ENCODE assay signal across 11 cellular contexts in the genomic region with DNA sequence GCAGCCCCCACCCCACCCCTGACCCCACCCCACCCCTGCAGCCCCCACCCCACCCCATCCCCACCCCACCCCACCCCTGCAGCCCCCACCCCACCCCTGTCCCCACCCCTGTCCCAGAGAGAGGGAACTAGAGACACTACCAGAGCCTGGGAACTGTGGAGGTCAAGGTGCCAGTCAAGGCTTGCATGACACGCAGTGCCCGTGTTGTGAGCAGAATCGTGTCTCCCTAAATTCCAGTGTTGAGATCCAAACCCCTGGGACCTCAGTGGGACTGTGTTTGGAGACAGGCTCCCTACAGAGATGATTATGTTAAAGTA. TPM values are rescaled to one million over a fixed set of nuclear protein-coding genes. Genes with fewer than 3 reads are reported as not detected.
DNase-seq lines count a peak whose midpoint lies in the region; ATAC-seq, FAIRE-seq and TF ChIP-seq lines count a peak whose summit lies in the region.
"Had no signal": no experiment of that assay in that cellular context is flagged by ENCODE, and none has a peak within 500 bp of the region (broad histone marks: within the 10 kb centered on the region; RNA-seq: fewer than 3 reads in every experiment).

No MANE protein-coding gene starts in this region.

- POLR2A ChIA-PET in Caco-2 (lab: Charles Lee): no interaction called here
- POLR2A ChIA-PET in IMR-90 (lab: Charles Lee; ENCODE audit: unreplicated experiment): no interaction called here
- POLR2A ChIA-PET in activated CD4-positive, alpha-beta T cell treated with anti-CD3 and anti-CD28 coated beads for 36 hours (lab: Charles Lee): no interaction called here

- H3K36me3 ChIP-seq in Caco-2 (ENCODE audit: control insufficient read depth, insufficient read depth, low read length): no peaks in the 10 kb centered on the region
- no peaks in the 10 kb centered on the region for H3K36me3 ChIP-seq in IMR-90 (ENCODE audit: control insufficient read depth, insufficient read depth, low read length)
- no peaks in the 10 kb centered on the region for H3K36me3 ChIP-seq in bronchial epithelial cell (ENCODE audit: control insufficient read depth, insufficient read depth, low read length)
- no peaks in the 10 kb centered on the region for H3K36me3 ChIP-seq in psoas muscle (ENCODE audit: insufficient read depth in 1 of 2, low read depth in 1 of 2)
- H3K36me3 ChIP-seq in gastrocnemius medialis: no peaks in the 10 kb centered on the region

- BruUV-seq in Caco-2 (replicated peaks; lab: Mats Ljungman, UMichigan): no TSS peak
- no TSS peak for BruUV-seq in IMR-90 (replicated peaks; lab: Mats Ljungman, UMichigan)

- H3K79me1 ChIP-seq in IMR-90 (ENCODE audit: low read depth in 1 of 2, low read length in 2 of 2): no peaks in the 10 kb centered on the region

- DNase-seq in Caco-2 (no peak), IMR-90 (no peak), bronchial epithelial cell (ENCODE audit: low read depth) (no peak), psoas muscle (no peak), middle frontal gyrus (ENCODE audit: extremely low spot score, low spot score) (no peak), gastrocnemius medialis (no peak), NCI-H1048 (lab: John Stamatoyannopoulos, UW) (no peak)
- no peak for DNase-seq in activated CD4-positive, alpha-beta T cell treated with anti-CD3 and anti-CD28 coated beads for 36 hours
- DNase-seq: CD4-positive, CD25-positive, alpha-beta regulatory T cell; KG1; NCI-H2081 had no signal

- intact Hi-C loops in Caco-2 (cut with micrococcal nuclease; ENCODE audit: unreplicated experiment): loop anchor here (5.0 kb wide), 1 partner anchor 36 kb away; the partner anchor contains the start of gene PTTG1IP
- intact Hi-C loops in IMR-90 (cut with micrococcal nuclease): no loop called here
- intact Hi-C loops in psoas muscle (cut with DNase I): no loop called here
- intact Hi-C loops in gastrocnemius medialis (cut with DNase I; ENCODE audit: low total_unique reads): no loop called here
- intact Hi-C loops in activated CD4-positive, alpha-beta T cell treated with anti-CD3 and anti-CD28 coated beads for 36 hours (cut with DNase I, micrococcal nuclease): no loop called here

- H3K4me3 Mint-ChIP-seq in Caco-2 (ENCODE audit: unreplicated experiment): no peak overlapping the region
- H3K4me3 Mint-ChIP-seq in activated CD4-positive, alpha-beta T cell treated with anti-CD3 and anti-CD28 coated beads for 36 hours: no peak overlapping the region
- H3K4me3 Mint-ChIP-seq: CD4-positive, CD25-positive, alpha-beta regulatory T cell had no signal

- peak overlapping the region; percentile 59 for H3K27ac Mint-ChIP-seq in Caco-2 (ENCODE audit: unreplicated experiment)
- H3K27ac Mint-ChIP-seq in activated CD4-positive, alpha-beta T cell treated with anti-CD3 and anti-CD28 coated beads for 36 hours: no peak overlapping the region
- H3K27ac Mint-ChIP-seq: CD4-positive, CD25-positive, alpha-beta regulatory T cell had no signal

- no peaks in the 10 kb centered on the region for H3K9me1 ChIP-seq in IMR-90 (ENCODE audit: insufficient read depth, low read length)

- H4K91ac ChIP-seq in IMR-90 (ENCODE audit: insufficient read depth, low read depth, low read length): no peak overlapping the region

- H2BK5ac ChIP-seq in IMR-90 (ENCODE audit: low read depth, low read length, poor library complexity, severe bottlenecking): no peak overlapping the region

- ATAC-seq in IMR-90 (ENCODE audit: low read depth) (no peak), psoas muscle (no peak), gastrocnemius medialis (no peak)
- no peak for ATAC-seq in activated CD4-positive, alpha-beta T cell treated with anti-CD3 and anti-CD28 coated beads for 36 hours

- no peaks in the 10 kb centered on the region for H3K9me3 Mint-ChIP-seq in Caco-2 (ENCODE audit: unreplicated experiment)
- no peaks in the 10 kb centered on the region for H3K9me3 Mint-ChIP-seq in activated CD4-positive, alpha-beta T cell treated with anti-CD3 and anti-CD28 coated beads for 36 hours (ENCODE audit: low read depth)
- H3K9me3 Mint-ChIP-seq: CD4-positive, CD25-positive, alpha-beta regulatory T cell had no signal

- CTCF ChIA-PET in Caco-2 (lab: Charles Lee): no interaction called here
- CTCF ChIA-PET in IMR-90 (lab: Yijun Ruan, JAX): no interaction called here
- CTCF ChIA-PET in activated CD4-positive, alpha-beta T cell treated with anti-CD3 and anti-CD28 coated beads for 36 hours (lab: Charles Lee): no interaction called here

- no peak overlapping the region for H3K4ac ChIP-seq in IMR-90 (ENCODE audit: low read depth, low read length)

- H3K4me3 ChIP-seq in Caco-2 (ENCODE audit: low read depth, low read length) (no peak overlapping the region), IMR-90 (ENCODE audit: insufficient read depth, low read depth, low read length) (no peak overlapping the region), bronchial epithelial cell (ENCODE audit: low read depth, low read length) (no peak overlapping the region), psoas muscle (peak overlapping the region; percentile 4), gastrocnemius medialis (no peak overlapping the region)

- in situ Hi-C loops in IMR-90 (cut with MboI; ENCODE audit: low sequenced_read_pairs): no loop called here
- in situ Hi-C loops in gastrocnemius medialis (cut with MboI; ENCODE audit: low sequenced_read_pairs in 4 of 4): no loop called here

- H3K14ac ChIP-seq in IMR-90 (replicated peaks; ENCODE audit: low read depth, low read length): no peak overlapping the region

- H3K4me1 ChIP-seq in Caco-2 (peaks cover 10% of the 10 kb centered on the region), IMR-90 (ENCODE audit: control insufficient read depth, insufficient read depth, low read length) (peaks cover 5% of the 10 kb centered on the region; the same call in 1 of the 2 replicates), psoas muscle (peaks cover 9% of the 10 kb centered on the region), gastrocnemius medialis (peaks cover 0 to 6% of the 10 kb centered on the region in 2 donors)

- no peak for TF ChIP-seq POLR2A in IMR-90 (IDR thresholded peaks at IDR 0.05; ENCODE audit: low read depth, low read length)
- no peak for TF ChIP-seq POLR2A in gastrocnemius medialis (IDR thresholded peaks at IDR 0.05)

- dilution Hi-C loops in IMR-90 (cut with HindIII; ENCODE audit: low sequenced_read_pairs, unreplicated experiment): no loop called here

- WGBS in IMR-90 (ENCODE audit: extremely low coverage in 2 of 2, insufficient read length in 1 of 2), 2 experiments: 74% methylated on average over 3 of the region's 3 CpGs; no CpG with 5 or more reads in 1 of the 2 experiments
- 19 to 31% (median 22%) methylated on average over 3 of the region's 3 CpGs for WGBS in psoas muscle, 3 donors

- TF ChIP-seq CTCF in Caco-2 (IDR thresholded peaks at IDR 0.05; ENCODE audit: insufficient read depth in 1 of 2, low read depth in 1 of 2, low read length in 1 of 2, severe bottlenecking in 1 of 2, unreplicated experiment in 1 of 2) (no peak), IMR-90 (conservative IDR thresholded peaks at IDR 0.05; ENCODE audit: low read depth, low read length) (no peak), bronchial epithelial cell (IDR thresholded peaks at IDR 0.05; ENCODE audit: insufficient read depth, low read length, severe bottlenecking) (no peak), psoas muscle (IDR thresholded peaks at IDR 0.05) (no peak), gastrocnemius medialis (IDR thresholded peaks at IDR 0.05 in 4 of 5, conservative IDR thresholded peaks at IDR 0.05 in 1 of 5) (no peak)

- no peak overlapping the region for H2BK15ac ChIP-seq in IMR-90 (ENCODE audit: low read depth, low read length)

- H3K27me3 ChIP-seq in Caco-2 (replicated peaks; ENCODE audit: control insufficient read depth, insufficient read depth, low read length) (no peaks in the 10 kb centered on the region), IMR-90 (ENCODE audit: control insufficient read depth, insufficient read depth, low read length) (peaks cover 23% of the 10 kb centered on the region), bronchial epithelial cell (ENCODE audit: control insufficient read depth, insufficient read depth, low read length) (no peaks in the 10 kb centered on the region), psoas muscle (ENCODE audit: insufficient read depth in 3 of 3, low read length in 2 of 3) (peaks cover 0 to 6% (median 0%) of the 10 kb centered on the region in 3 donors), gastrocnemius medialis (no peaks in the 10 kb centered on the region)

- H4K5ac ChIP-seq in IMR-90 (ENCODE audit: low read depth, low read length): no peak overlapping the region

- H2BK20ac ChIP-seq in IMR-90 (ENCODE audit: low read depth, low read length): no peak overlapping the region

- no peak overlapping the region for H2AK5ac ChIP-seq in IMR-90 (ENCODE audit: low read depth, low read length)

- H3K18ac ChIP-seq in IMR-90 (ENCODE audit: low read depth, low read length): no peak overlapping the region

- no peak overlapping the region for H3K4me2 ChIP-seq in IMR-90 (ENCODE audit: low read depth, low read length)

- no peaks in the 10 kb centered on the region for H3K27me3 Mint-ChIP-seq in Caco-2 (ENCODE audit: insufficient read depth, unreplicated experiment)
- no peaks in the 10 kb centered on the region for H3K27me3 Mint-ChIP-seq in activated CD4-positive, alpha-beta T cell treated with anti-CD3 and anti-CD28 coated beads for 36 hours
- H3K27me3 Mint-ChIP-seq: CD4-positive, CD25-positive, alpha-beta regulatory T cell had no signal

- H3K4me1 Mint-ChIP-seq in Caco-2 (ENCODE audit: low read depth, unreplicated experiment): no peaks in the 10 kb centered on the region
- H3K4me1 Mint-ChIP-seq in activated CD4-positive, alpha-beta T cell treated with anti-CD3 and anti-CD28 coated beads for 36 hours: peaks cover 1% of the 10 kb centered on the region

- H3K9ac ChIP-seq in IMR-90 (ENCODE audit: low read depth, low read length): no peak overlapping the region

- H3K9me3 ChIP-seq in Caco-2 (no peaks in the 10 kb centered on the region), IMR-90 (ENCODE audit: control insufficient read depth, insufficient read depth, low read length) (no peaks in the 10 kb centered on the region), psoas muscle (no peaks in the 10 kb centered on the region), gastrocnemius medialis (no peaks in the 10 kb centered on the region)

- H4K20me1 ChIP-seq in IMR-90 (ENCODE audit: insufficient read depth, low read length): no peaks in the 10 kb centered on the region

- H4K8ac ChIP-seq in IMR-90 (ENCODE audit: low read depth in 2 of 2, low read length in 2 of 2): no peak overlapping the region

- no peak overlapping the region for H2BK120ac ChIP-seq in IMR-90 (ENCODE audit: low read depth, low read length)

- H2AK9ac ChIP-seq in IMR-90 (replicated peaks; ENCODE audit: low read depth, low read length, poor library complexity): peak overlapping the region; percentile 11

- H2AFZ ChIP-seq in IMR-90 (replicated peaks; ENCODE audit: low read length, poor library complexity): peak overlapping the region; percentile 18

- no peak overlapping the region for H3K23ac ChIP-seq in IMR-90 (ENCODE audit: low read depth, low read length)

- H3K56ac ChIP-seq in IMR-90 (ENCODE audit: extremely low read depth, insufficient read depth, low read length): no peak overlapping the region

- H3K27ac ChIP-seq in IMR-90 (ENCODE audit: insufficient read depth, low read length) (no peak overlapping the region), psoas muscle (no peak overlapping the region), gastrocnemius medialis (no peak overlapping the region)

- FAIRE-seq in bronchial epithelial cell (lab: Jason Lieb, UNC): peak; percentile 18

- no peak for TF ChIP-seq RAD21 in IMR-90 (IDR thresholded peaks at IDR 0.05; ENCODE audit: low read length)

- peaks cover 4% of the 10 kb centered on the region for H3K36me3 Mint-ChIP-seq in Caco-2 (ENCODE audit: insufficient read depth, unreplicated experiment)
- H3K36me3 Mint-ChIP-seq in activated CD4-positive, alpha-beta T cell treated with anti-CD3 and anti-CD28 coated beads for 36 hours (ENCODE audit: low read depth): no peaks in the 10 kb centered on the region
- H3K36me3 Mint-ChIP-seq: CD4-positive, CD25-positive, alpha-beta regulatory T cell had no signal

RNA-seq across cellular contexts. Expression of gene SUMO3, which starts 18.4 kb away (rescaled TPM):
- total RNA-seq in Caco-2 (2022) (110 and 118 TPM in 2 replicates), IMR-90 (2012; rRNA removed) (64.9 and 103 TPM in 2 replicates), bronchial epithelial cell (103 and 131 TPM in 2 replicates), psoas muscle (10 to 100 TPM; 50.2 to 78.7 (median 65.6) TPM), gastrocnemius medialis (10 to 100 TPM; 49.0 to 85.9 (median 63.7) TPM)
- polyA plus RNA-seq in IMR-90 (2012; rRNA removed) (101 and 104 TPM in 2 replicates), psoas muscle (10 to 100 TPM; 38.6 to 86.6 (median 58.7) TPM)
- 73.7 and 82.6 TPM in 2 replicates for polyA plus RNA-seq in IMR-90 (2012; cell fraction: cytosol; rRNA removed)
- polyA plus RNA-seq in IMR-90 (2012; cell fraction: nucleus; rRNA removed; ENCODE audit: low replicate concordance): 23.5 and 36.3 TPM in 2 replicates
- 10 to 100 TPM; 83.4 to 84.9 TPM for total RNA-seq in activated CD4-positive, alpha-beta T cell treated with anti-CD3 and anti-CD28 coated beads for 36 hours

RNA-seq across cellular contexts. Expression of gene UBE2G2, which starts 34.7 kb away (rescaled TPM):
- total RNA-seq in Caco-2 (2022): 91.3 and 103 TPM in 2 replicates
- 65.4 and 75.8 TPM in 2 replicates for total RNA-seq in IMR-90 (2012; rRNA removed)
- 81.9 and 91.7 TPM in 2 replicates for polyA plus RNA-seq in IMR-90 (2012; rRNA removed)
- 51.8 and 81.4 TPM in 2 replicates for polyA plus RNA-seq in IMR-90 (2012; cell fraction: cytosol; rRNA removed)
- 112 and 205 TPM in 2 replicates for polyA plus RNA-seq in IMR-90 (2012; cell fraction: nucleus; rRNA removed; ENCODE audit: low replicate concordance)
- 67.4 and 70.0 TPM in 2 replicates for total RNA-seq in bronchial epithelial cell
- total RNA-seq in psoas muscle: 10 to 100 TPM; 64.9 to 93.8 (median 81.7) TPM
- polyA plus RNA-seq in psoas muscle: 10 to 100 TPM; 39.0 to 72.8 (median 55.3) TPM
- total RNA-seq in gastrocnemius medialis: 10 to 100 TPM; 64.2 to 83.8 (median 73.3) TPM
- total RNA-seq in activated CD4-positive, alpha-beta T cell treated with anti-CD3 and anti-CD28 coated beads for 36 hours: 100 to 1,000 TPM; 103 to 121 TPM

RNA-seq across cellular contexts. Expression of gene PTTG1IP, which starts 37.2 kb away (rescaled TPM):
- total RNA-seq in Caco-2 (2022) (296 and 306 TPM in 2 replicates), IMR-90 (2012; rRNA removed) (194 and 230 TPM in 2 replicates), bronchial epithelial cell (107 and 124 TPM in 2 replicates), psoas muscle (10 to 100 TPM; 49.6 to 72.1 (median 66.5) TPM), gastrocnemius medialis (100 to 1,000 TPM; 116 to 217 (median 127) TPM)
- polyA plus RNA-seq in IMR-90 (2012; rRNA removed) (156 and 167 TPM in 2 replicates), psoas muscle (100 to 1,000 TPM in 1 of 3 donors, 10 to 100 TPM in 2; 57.1 to 108 (median 69.3) TPM)
- 112 and 137 TPM in 2 replicates for polyA plus RNA-seq in IMR-90 (2012; cell fraction: cytosol; rRNA removed)
- polyA plus RNA-seq in IMR-90 (2012; cell fraction: nucleus; rRNA removed; ENCODE audit: low replicate concordance): 67.9 and 125 TPM in 2 replicates
- 10 to 100 TPM; 34.8 to 44.3 TPM for total RNA-seq in activated CD4-positive, alpha-beta T cell treated with anti-CD3 and anti-CD28 coated beads for 36 hours
